Comparison of ENCODE assay signal across 21 cellular contexts in the genomic region with DNA sequence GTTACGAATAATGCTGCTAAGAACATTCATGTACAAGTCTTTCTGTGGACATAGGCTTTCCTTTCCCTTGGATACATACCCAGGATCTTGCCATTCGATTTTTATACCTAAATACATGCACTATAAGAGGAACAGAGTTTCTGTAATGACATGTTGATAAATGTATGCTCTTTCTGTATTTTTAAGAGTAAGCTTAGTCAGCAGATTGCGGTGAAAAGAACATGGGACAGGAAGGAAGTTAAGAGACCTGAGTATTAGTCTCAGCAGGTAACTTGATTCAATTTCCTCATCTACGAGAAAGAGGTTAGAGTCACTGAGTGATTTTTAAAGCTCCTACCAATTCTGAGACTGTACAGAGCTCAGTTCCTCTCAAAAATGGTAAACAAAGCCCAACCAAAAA. TPM values are rescaled to one million over a fixed set of nuclear protein-coding genes. Genes with fewer than 3 reads are reported as not detected.
DNase-seq lines count a peak whose midpoint lies in the region; ATAC-seq, FAIRE-seq and TF ChIP-seq lines count a peak whose summit lies in the region.
"Had no signal": no experiment of that assay in that cellular context is flagged by ENCODE, and none has a peak within 500 bp of the region (broad histone marks: within the 10 kb centered on the region; RNA-seq: fewer than 3 reads in every experiment).

No MANE protein-coding gene starts in this region.

- 45% methylated on average over 4 of the region's 4 CpGs for WGBS in K562 (ENCODE audit: insufficient coverage, low coverage, missing lambda C conversion rate)

- H3K4me2 ChIP-seq in K562 (ENCODE audit: insufficient read depth, low read length) = no peak overlapping the region
- no peak overlapping the region for H3K4me2 ChIP-seq in Karpas-422 (ENCODE audit: low read depth, low read length, poor library complexity, severe bottlenecking)
- H3K4me2 ChIP-seq: neural progenitor cell had no signal

- H3K4me1 Mint-ChIP-seq in activated naive CD4-positive, alpha-beta T cell treated with anti-CD3 and anti-CD28 coated beads, Interleukin-2, amount 10 ng/mL, durations not matched to agents 7 days and 5 days = peaks cover 42% of the 10 kb centered on the region

- peak overlapping the region; percentile 44 for H3K4me3 Mint-ChIP-seq in activated naive CD4-positive, alpha-beta T cell treated with anti-CD3 and anti-CD28 coated beads, Interleukin-2, amount 10 ng/mL, durations not matched to agents 7 days and 5 days

- H3K36me3 ChIP-seq in K562 (ENCODE audit: control insufficient read depth, insufficient read depth, low read length) = no peaks in the 10 kb centered on the region
- H3K36me3 ChIP-seq in stomach smooth muscle (ENCODE audit: control insufficient read depth in 2 of 2, insufficient read depth in 2 of 2, low read length in 2 of 2) = no peaks in the 10 kb centered on the region
- H3K36me3 ChIP-seq in Karpas-422 (ENCODE audit: insufficient read depth, low read length) = no peaks in the 10 kb centered on the region
- H3K36me3 ChIP-seq: lower lobe of right lung, neural progenitor cell, sigmoid colon, vagina had no signal

- no peak overlapping the region for H3K4me3 ChIP-seq in K562
- no peak overlapping the region for H3K4me3 ChIP-seq in stomach smooth muscle (ENCODE audit: low read length in 2 of 2)
- H3K4me3 ChIP-seq in Karpas-422 (ENCODE audit: low read length) = no peak overlapping the region
- H3K4me3 ChIP-seq: lower lobe of right lung, neural progenitor cell, sigmoid colon, vagina had no signal

- POLR2A ChIA-PET in K562 (lab: Yijun Ruan, JAX) = interaction anchor here (0.6 to 11.4 kb wide), 5 partner anchors 9 to 234 kb away, joined by 3 to 118 read pairs (median 5); partner anchors contain the start of gene GORASP2

- BruUV-seq in K562 (replicated peaks; lab: Mats Ljungman, UMichigan) = no TSS peak

- TF ChIP-seq CTCF in K562 (IDR thresholded peaks at IDR 0.05 in 2 of 3, conservative IDR thresholded peaks at IDR 0.05 in 1 of 3; ENCODE audit: insufficient read depth in 2 of 3, low read depth in 1 of 3, low read length in 3 of 3) = no peak
- no peak for TF ChIP-seq CTCF in GM20000 (IDR thresholded peaks at IDR 0.05; ENCODE audit: extremely low read depth, missing control alignments)

- TF ChIP-seq POLR2A in K562 (conservative IDR thresholded peaks at IDR 0.05) = no peak

- no peak for DNase-seq in activated naive CD4-positive, alpha-beta T cell treated with anti-CD3 and anti-CD28 coated beads, Interleukin-2, amount 10 ng/mL, durations not matched to agents 7 days and 5 days
- DNase-seq in activated naive CD4-positive, alpha-beta T cell treated with Interleukin-2 at 50 U/mL for 16 hours = no peak
- DNase-seq in RPMI8226 (peak; percentile 15), K562 (ENCODE audit: extremely low read depth in 1 of 4, low spot score in 3 of 4) (no peak), GM20000 (ENCODE audit: low spot score) (no peak), Karpas-422 (no peak)
- DNase-seq: activated CD4-positive, CD25-positive, alpha-beta regulatory T cell treated with anti-CD3 and anti-CD28 coated beads, Interleukin-2, amount 50 U/mL, for 72 hours; activated gamma-delta T cell; DMS 273 treated with DMSO at 0.1 percent for 48 hours; lower lobe of right lung; NCI-H187 treated with DMSO at 0.1 percent for 48 hours; NCI-H524; sigmoid colon; stimulated activated naive CD4-positive, alpha-beta T cell treated with Interleukin-2 at 50 U/mL for 16 hours had no signal

- H3K4me1 ChIP-seq in K562 (replicated peaks in 1 of 2; ENCODE audit: control insufficient read depth in 2 of 2, insufficient read depth in 2 of 2, low read length in 2 of 2) (peaks cover 10 to 20% of the 10 kb centered on the region in 2 experiments), stomach smooth muscle (ENCODE audit: control insufficient read depth, insufficient read depth, low read length) (peaks cover 10% of the 10 kb centered on the region), Karpas-422 (ENCODE audit: low read length) (peaks cover 19% of the 10 kb centered on the region)

- no peak for TF ChIP-seq RAD21 in K562 (CRISPR knock-in tag; conservative IDR thresholded peaks at IDR 0.05 in 1 of 2, IDR thresholded peaks at IDR 0.05 in 1 of 2)

- H3K36me3 Mint-ChIP-seq in activated naive CD4-positive, alpha-beta T cell treated with anti-CD3 and anti-CD28 coated beads, Interleukin-2, amount 10 ng/mL, durations not matched to agents 7 days and 5 days = peaks cover 10% of the 10 kb centered on the region
- H3K36me3 Mint-ChIP-seq: neural progenitor cell had no signal

- no peaks in the 10 kb centered on the region for H3K9me2 ChIP-seq in Karpas-422 (replicated peaks; ENCODE audit: insufficient read depth, low read length)

- ATAC-seq in K562 (no peak), HG02885 (IDR thresholded peaks at IDR 0.05; ENCODE audit: poor library complexity, unreplicated experiment) (no peak)
- ATAC-seq: foreskin keratinocyte, lower lobe of right lung, Panc1 had no signal

- CTCF ChIA-PET in activated naive CD4-positive, alpha-beta T cell treated with anti-CD3 and anti-CD28 coated beads, Interleukin-2, amount 10 ng/mL, durations not matched to agents 7 days and 5 days (lab: Charles Lee) = interaction anchor here (0.6 to 1.1 kb wide), 4 partner anchors 15 to 253 kb away, joined by 3 read pairs; no protein-coding TSS in a partner anchor
- CTCF ChIA-PET in K562 (lab: Yijun Ruan, JAX; ENCODE audit: low intra/inter-chr PET ratio) = no interaction called here

- no peaks in the 10 kb centered on the region for H3K27me3 Mint-ChIP-seq in activated naive CD4-positive, alpha-beta T cell treated with anti-CD3 and anti-CD28 coated beads, Interleukin-2, amount 10 ng/mL, durations not matched to agents 7 days and 5 days

- no peak overlapping the region for H3K9ac ChIP-seq in K562 (ENCODE audit: insufficient read depth in 1 of 2, low read depth in 2 of 2, low read length in 2 of 2)
- no peak overlapping the region for H3K9ac ChIP-seq in stomach smooth muscle (ENCODE audit: low read length in 2 of 2)
- no peak overlapping the region for H3K9ac ChIP-seq in Karpas-422 (ENCODE audit: low read length)
- H3K9ac ChIP-seq: neural progenitor cell had no signal

- H4K20me1 ChIP-seq in K562 (replicated peaks; ENCODE audit: control insufficient read depth, insufficient read depth, low read length) (no peaks in the 10 kb centered on the region; the same call in 1 of the 2 replicates), Karpas-422 (ENCODE audit: insufficient read depth, low read depth, low read length) (peaks cover 13% of the 10 kb centered on the region)

- H3K9me1 ChIP-seq in K562 (ENCODE audit: control insufficient read depth, insufficient read depth, low read length) = no peaks in the 10 kb centered on the region

- intact Hi-C loops in K562 (cut with micrococcal nuclease) = loop anchor here (5.0 kb wide), 2 partner anchors 64 to 359 kb away; partner anchors contain the start of gene CYBRD1

- H3K27ac ChIP-seq in K562 (ENCODE audit: extremely low read depth, low read depth, low read length) (peak overlapping the region; percentile 22; the same call in 1 of the 3 replicates), stomach smooth muscle (ENCODE audit: low read length) (peak overlapping the region; percentile 31), Karpas-422 (ENCODE audit: low read length) (no peak overlapping the region)
- H3K27ac ChIP-seq: foreskin keratinocyte, HL-60, lower lobe of right lung, neural progenitor cell, vagina had no signal

- FAIRE-seq in K562 (lab: Jason Lieb, UNC) = no peak

- no peaks in the 10 kb centered on the region for H3K9me3 Mint-ChIP-seq in activated naive CD4-positive, alpha-beta T cell treated with anti-CD3 and anti-CD28 coated beads, Interleukin-2, amount 10 ng/mL, durations not matched to agents 7 days and 5 days

- TF ChIP-seq EP300 in K562 (IDR thresholded peaks at IDR 0.05; ENCODE audit: low read length) = no peak

- no peaks in the 10 kb centered on the region for H3K27me3 ChIP-seq in K562 (ENCODE audit: control insufficient read depth in 2 of 2, insufficient read depth in 2 of 2, low read length in 2 of 2)
- H3K27me3 ChIP-seq in stomach smooth muscle (ENCODE audit: control insufficient read depth in 1 of 2, insufficient read depth in 2 of 2, low read length in 2 of 2) = no peaks in the 10 kb centered on the region
- H3K27me3 ChIP-seq in Karpas-422 (ENCODE audit: low read length) = no peaks in the 10 kb centered on the region
- H3K27me3 ChIP-seq: foreskin keratinocyte, neural progenitor cell, sigmoid colon, vagina had no signal

- H3K9me3 ChIP-seq in K562 (replicated peaks; ENCODE audit: control insufficient read depth, insufficient read depth, low read depth, low read length) (no peaks in the 10 kb centered on the region), stomach smooth muscle (ENCODE audit: control insufficient read depth in 2 of 2, low read length in 2 of 2) (no peaks in the 10 kb centered on the region), Karpas-422 (ENCODE audit: low read length) (no peaks in the 10 kb centered on the region)
- H3K9me3 ChIP-seq: lower lobe of right lung, sigmoid colon, vagina had no signal

- peak overlapping the region; percentile 58 for H2AFZ ChIP-seq in K562 (ENCODE audit: low read depth, low read length)
- no peak overlapping the region for H2AFZ ChIP-seq in Karpas-422 (ENCODE audit: low read length)
- H2AFZ ChIP-seq: neural progenitor cell had no signal

- peak overlapping the region; percentile 87 for H3K27ac Mint-ChIP-seq in activated naive CD4-positive, alpha-beta T cell treated with anti-CD3 and anti-CD28 coated beads, Interleukin-2, amount 10 ng/mL, durations not matched to agents 7 days and 5 days
- H3K27ac Mint-ChIP-seq: neural progenitor cell had no signal

- in situ Hi-C loops in K562 (cut with MboI) = no loop called here

- H3K79me2 ChIP-seq in K562 (ENCODE audit: control insufficient read depth, insufficient read depth, low read length) (peaks cover 26% of the 10 kb centered on the region), Karpas-422 (ENCODE audit: low read length) (peaks cover 19% of the 10 kb centered on the region)

RNA-seq across cellular contexts. Expression of gene TLK1, which starts 2.6 kb away (rescaled TPM):
- 28.8 and 103 TPM in 2 replicates for total RNA-seq in K562 (2011; cell fraction: chromatin; rRNA removed; ENCODE audit: low replicate concordance)
- total RNA-seq in K562 (2011; cell fraction: nucleolus; rRNA removed) = 12.8 and 19.3 TPM in 2 replicates
- 38.3 and 67.9 TPM in 2 replicates for total RNA-seq in K562 (2011; cell fraction: nucleoplasm; rRNA removed)
- total RNA-seq in K562 (2014; rRNA removed) = 20.2 and 25.8 TPM in 2 replicates
- total RNA-seq in K562 (2014; rRNA removed; fragmentation: Illumina TruSeq; extraction: Trizol) = 41.6 and 46.6 TPM in 2 replicates
- total RNA-seq in K562 (2015; rRNA removed; fragmentation: Illumina TruSeq; extraction: Trizol) = 33.4 and 36.6 TPM in 2 replicates
- 87.9 and 101 TPM in 2 replicates for total RNA-seq in K562 (2021)
- 23.8 and 34.4 TPM in 2 replicates for polyA plus RNA-seq in K562 (2011; rRNA removed)
- 5.8 and 9.7 TPM in 2 replicates for polyA plus RNA-seq in K562 (2011; cell fraction: cytosol; rRNA removed)
- 15.1 and 18.2 TPM in 2 replicates for polyA plus RNA-seq in K562 (2011; cell fraction: nucleus; rRNA removed)
- 36.3 and 37.3 TPM in 2 replicates for polyA plus RNA-seq in K562 (2012)
- 53.4 and 63.2 TPM in 2 replicates for polyA plus RNA-seq in K562 (2014; fragmentation: Illumina TruSeq; extraction: Trizol)
- polyA plus RNA-seq in K562 (2014; fragmentation: Nextera tagmentation; extraction: Ambion mirVana) = 10 to 100 TPM; 40.5 to 92.0 TPM
- polyA plus RNA-seq in K562 (2014; rRNA removed) = 19.3 and 22.6 TPM in 2 replicates
- 79.3 and 89.8 TPM in 2 replicates for polyA minus RNA-seq in K562 (2011; rRNA and poly(A)+ RNA removed)
- 42.7 and 49.5 TPM in 2 replicates for polyA minus RNA-seq in K562 (2011; cell fraction: cytosol; rRNA and poly(A)+ RNA removed)
- polyA minus RNA-seq in K562 (2011; cell fraction: nucleus; rRNA and poly(A)+ RNA removed) = 21.5 and 39.5 TPM in 2 replicates
- 9.0 and 22.8 TPM in 2 replicates for total RNA-seq in Karpas-422 (2014; rRNA removed; shearing (Covaris generic); ENCODE audit: low replicate concordance)
